Comparison of ENCODE assay signal across 22 cellular contexts in the genomic region with DNA sequence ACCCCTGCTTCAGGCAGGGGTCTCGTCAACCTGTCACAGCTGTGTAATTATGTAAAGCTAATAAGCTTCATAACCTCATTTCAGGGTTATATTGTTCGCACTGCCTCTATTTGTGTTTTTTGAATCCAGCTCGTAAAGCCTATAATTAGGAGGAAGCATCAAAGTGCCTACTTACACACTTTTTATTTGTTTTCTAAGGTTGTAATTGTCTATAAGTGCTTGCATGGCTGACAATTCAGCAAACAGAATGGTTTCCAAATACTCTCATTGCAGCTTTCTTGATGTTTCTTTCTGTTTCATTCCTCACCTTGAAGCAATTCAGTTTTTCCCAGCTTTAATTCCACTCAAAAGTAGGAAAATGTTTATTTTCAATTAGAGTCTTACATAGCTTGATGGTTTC.
DNase-seq lines count a peak whose midpoint lies in the region; ATAC-seq, FAIRE-seq and TF ChIP-seq lines count a peak whose summit lies in the region.
"Had no signal": no experiment of that assay in that cellular context is flagged by ENCODE, and none has a peak within 500 bp of the region (broad histone marks: within the 10 kb centered on the region; RNA-seq: fewer than 3 reads in every experiment).

No MANE protein-coding gene starts in this region.

- TF ChIP-seq CTCF in HepG2 (CRISPR knock-in tag; IDR thresholded peaks at IDR 0.05) = no peak

- in situ Hi-C loops in HepG2 (cut with HindIII; ENCODE audit: extremely low pct_ligation_motif_present, low pct_unique_long_range_greater_than_20kb) = no loop called here

- TF ChIP-seq EP300 in HepG2 (IDR thresholded peaks at IDR 0.05; ENCODE audit: low read depth in 2 of 2, low read length in 2 of 2) (no peak), HepG2 (CRISPR knock-in tag; IDR thresholded peaks at IDR 0.05; ENCODE audit: borderline replicate concordance) (no peak)

- CTCF ChIA-PET in HepG2 (lab: Yijun Ruan, JAX; ENCODE audit: low intra/inter-chr PET ratio, low total read pairs) = no interaction called here

- DNase-seq in NCI-H510A treated with DMSO at 0.1 percent for 48 hours (lab: John Stamatoyannopoulos, UW) (peak; percentile 27), NCI-H510A (lab: John Stamatoyannopoulos, UW) (no peak), NCI-H1436 treated with DMSO at 0.1 percent for 48 hours (lab: John Stamatoyannopoulos, UW) (peak; percentile 87), NCI-H748 (lab: John Stamatoyannopoulos, UW; ENCODE audit: unreplicated experiment) (peak; percentile 94), HepG2 (ENCODE audit: low spot score) (no peak)
- DNase-seq: BE2C; CD4-positive, alpha-beta T cell; DMS79; KG1; MV-4-11; NCI-H1694 treated with DMSO at 0.1 percent for 48 hours; NCI-H2171 treated with DMSO at 0.1 percent for 48 hours; NCI-H524; OCI-M1; Right ventricle myocardium superior; SW 1271; T-helper 2 cell had no signal

- ATAC-seq in HepG2 = no peak
- no peak for ATAC-seq in GM21576 (IDR thresholded peaks at IDR 0.05; ENCODE audit: unreplicated experiment)
- no peak for ATAC-seq in HG02973 (IDR thresholded peaks at IDR 0.05; ENCODE audit: unreplicated experiment)

- POLR2A ChIA-PET in HepG2 (lab: Yijun Ruan, JAX) = no interaction called here

- no peak for TF ChIP-seq POLR2A in HepG2 (IDR thresholded peaks at IDR 0.05; ENCODE audit: insufficient read depth in 1 of 2, low read depth in 2 of 2, low read length in 2 of 2)

- intact Hi-C loops in HepG2 (cut with micrococcal nuclease; ENCODE audit: unreplicated experiment) = no loop called here

- TF ChIP-seq RAD21 in HepG2 (CRISPR knock-in tag; IDR thresholded peaks at IDR 0.05) = no peak

- no peak for FAIRE-seq in HepG2 (lab: Jason Lieb, UNC)
- FAIRE-seq: A204.1, GM12892, H1 had no signal

- no peaks in the 10 kb centered on the region for H3K79me2 ChIP-seq in HepG2 (ENCODE audit: insufficient read depth, low read length)

- H2AFZ ChIP-seq in HepG2 (ENCODE audit: low read length) = no peak overlapping the region

- H3K4me3 ChIP-seq in HepG2 (replicated peaks in 1 of 3; ENCODE audit: insufficient read depth in 1 of 3, low read depth in 2 of 3, low read length in 3 of 3) = no peak overlapping the region

- H4K20me1 ChIP-seq in HepG2 (ENCODE audit: insufficient read depth, low read length) = no peaks in the 10 kb centered on the region

- 24% methylated on average over 3 of the region's 3 CpGs for WGBS in HepG2 (ENCODE audit: low lambda C conversion rate)

- no TSS peak for BruUV-seq in HepG2 (replicated peaks; lab: Mats Ljungman, UMichigan)

- no peaks in the 10 kb centered on the region for H3K9me3 ChIP-seq in HepG2 (ENCODE audit: low read length)
- H3K9me3 ChIP-seq: BE2C had no signal

- no peaks in the 10 kb centered on the region for H3K36me3 ChIP-seq in HepG2 (replicated peaks in 1 of 2; ENCODE audit: control insufficient read depth in 1 of 2, insufficient read depth in 2 of 2, low read length in 2 of 2)
- H3K36me3 ChIP-seq: BE2C had no signal

- no peak overlapping the region for H3K4me2 ChIP-seq in HepG2 (ENCODE audit: low read depth, low read length)

- no peaks in the 10 kb centered on the region for H3K4me1 ChIP-seq in HepG2 (ENCODE audit: insufficient read depth, low read length)
- H3K4me1 ChIP-seq: BE2C had no signal

- H3K9ac ChIP-seq in HepG2 (ENCODE audit: insufficient read depth, low read depth, low read length) = no peak overlapping the region

- no peaks in the 10 kb centered on the region for H3K27me3 ChIP-seq in HepG2 (ENCODE audit: control insufficient read depth in 1 of 2, insufficient read depth in 2 of 2, low read length in 2 of 2)
- H3K27me3 ChIP-seq: BE2C had no signal

- H3K27ac ChIP-seq in HepG2 (ENCODE audit: extremely low read length, insufficient read depth, low read length) = no peak overlapping the region

TF ChIP-seq in HepG2, 621 proteins besides CTCF, POLR2A, EP300 and RAD21:
- TF ChIP-seq PAF1 (CRISPR knock-in tag; IDR thresholded peaks at IDR 0.05) = no peak
- TF ChIP-seq ATF1 (CRISPR knock-in tag; IDR thresholded peaks at IDR 0.05) = no peak
- no peak for TF ChIP-seq ZNF33B (CRISPR knock-in tag; IDR thresholded peaks at IDR 0.05)
- TF ChIP-seq NFE2 (CRISPR knock-in tag; IDR thresholded peaks at IDR 0.05) = no peak
- no peak for TF ChIP-seq ZBTB3 (CRISPR knock-in tag; IDR thresholded peaks at IDR 0.05; ENCODE audit: borderline replicate concordance, low read depth)
- TF ChIP-seq, protein P1, sequence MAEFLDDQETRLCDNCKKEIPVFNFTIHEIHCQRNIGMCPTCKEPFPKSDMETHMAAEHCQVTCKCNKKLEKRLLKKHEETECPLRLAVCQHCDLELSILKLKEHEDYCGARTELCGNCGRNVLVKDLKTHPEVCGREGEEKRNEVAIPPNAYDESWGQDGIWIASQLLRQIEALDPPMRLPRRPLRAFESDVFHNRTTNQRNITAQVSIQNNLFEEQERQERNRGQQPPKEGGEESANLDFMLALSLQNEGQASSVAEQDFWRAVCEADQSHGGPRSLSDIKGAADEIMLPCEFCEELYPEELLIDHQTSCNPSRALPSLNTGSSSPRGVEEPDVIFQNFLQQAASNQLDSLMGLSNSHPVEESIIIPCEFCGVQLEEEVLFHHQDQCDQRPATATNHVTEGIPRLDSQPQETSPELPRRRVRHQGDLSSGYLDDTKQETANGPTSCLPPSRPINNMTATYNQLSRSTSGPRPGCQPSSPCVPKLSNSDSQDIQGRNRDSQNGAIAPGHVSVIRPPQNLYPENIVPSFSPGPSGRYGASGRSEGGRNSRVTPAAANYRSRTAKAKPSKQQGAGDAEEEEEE (CRISPR knock-in tag; IDR thresholded peaks at IDR 0.05; ENCODE audit: borderline replicate concordance) = no peak
- TF ChIP-seq ZNF574 (CRISPR knock-in tag; IDR thresholded peaks at IDR 0.05) = no peak
- TF ChIP-seq THAP11 (CRISPR knock-in tag; IDR thresholded peaks at IDR 0.05) = no peak
- TF ChIP-seq SMAD1 (CRISPR knock-in tag; IDR thresholded peaks at IDR 0.05; ENCODE audit: borderline replicate concordance, low read depth) = no peak
- TF ChIP-seq ZNF350 (CRISPR knock-in tag; IDR thresholded peaks at IDR 0.05; ENCODE audit: borderline replicate concordance, low read depth) = no peak

Comparison
In these comparisons a context has a peak if more than half of its experiments do, and no peak if none do; other contexts are left out.
1. DNase-seq: peak in NCI-H510A treated with DMSO at 0.1 percent for 48 hours (single experiment), NCI-H1436 treated with DMSO at 0.1 percent for 48 hours (single experiment) and NCI-H748 (single experiment); none in NCI-H510A (single experiment) and HepG2 (single experiment).